ENCODE assay signal across 2 cellular contexts in genomic region chr3:14422016-14422963, GRCh38.
TF ChIP-seq lines count a peak whose summit lies in the region.

No MANE protein-coding gene starts in this region.

TF ChIP-seq in IMR-90, 13 proteins besides CTCF, POLR2A, EP300 and RAD21:
- no peak for TF ChIP-seq MXI1 (IDR thresholded peaks at IDR 0.05; ENCODE audit: borderline replicate concordance, low read depth, low read length)
- no peak for TF ChIP-seq CHD1 (IDR thresholded peaks at IDR 0.05; ENCODE audit: low read depth, low read length)
- TF ChIP-seq NFE2L2 (IDR thresholded peaks at IDR 0.05; ENCODE audit: low read depth, low read length), result no peak
- no peak for TF ChIP-seq BHLHE40 (IDR thresholded peaks at IDR 0.05; ENCODE audit: low read depth, low read length)
- TF ChIP-seq ELK1 (IDR thresholded peaks at IDR 0.05; ENCODE audit: borderline replicate concordance, low read depth, low read length), result no peak
- no peak for TF ChIP-seq MAZ (IDR thresholded peaks at IDR 0.05; ENCODE audit: borderline replicate concordance, low read depth, low read length)
- no peak for TF ChIP-seq RFX5 (IDR thresholded peaks at IDR 0.05; ENCODE audit: low read depth, low read length)
- no peak for TF ChIP-seq CEBPB (IDR thresholded peaks at IDR 0.05; ENCODE audit: low read depth, low read length)
- TF ChIP-seq SMC3 (IDR thresholded peaks at IDR 0.05; ENCODE audit: low read depth, low read length), result no peak
- TF ChIP-seq USF2 (IDR thresholded peaks at IDR 0.05; ENCODE audit: low read depth, low read length), result no peak
- no peak for TF ChIP-seq RCOR1 (IDR thresholded peaks at IDR 0.05; ENCODE audit: insufficient replicate concordance, low read length)
- TF ChIP-seq FOS (IDR thresholded peaks at IDR 0.05; ENCODE audit: low read depth, low read length), result no peak
- TF ChIP-seq MAFK (IDR thresholded peaks at IDR 0.05; ENCODE audit: low read depth, low read length), result no peak

TF ChIP-seq in H1, 55 proteins besides CTCF, POLR2A, EP300 and RAD21:
- no peak for TF ChIP-seq GABPA (IDR thresholded peaks at IDR 0.05; ENCODE audit: borderline replicate concordance, insufficient read depth, low read length)
- no peak for TF ChIP-seq HDAC6 (IDR thresholded peaks at IDR 0.05; ENCODE audit: low read depth, low read length)
- no peak for TF ChIP-seq TAF1 (IDR thresholded peaks at IDR 0.05; ENCODE audit: low read depth, low read length)
- peak in 1 of 2 experiments; percentile 69; a peak in 1 of 4 replicates for TF ChIP-seq SIN3A (conservative IDR thresholded peaks at IDR 0.05 in 1 of 2, IDR thresholded peaks at IDR 0.05 in 1 of 2; ENCODE audit: low read depth in 1 of 2, low read length in 2 of 2)
- TF ChIP-seq POLR2AphosphoS5 (IDR thresholded peaks at IDR 0.05; ENCODE audit: low read depth, low read length), result no peak
- TF ChIP-seq GTF2F1 (IDR thresholded peaks at IDR 0.05; ENCODE audit: borderline replicate concordance, low read depth, low read length), result no peak
- TF ChIP-seq CHD7 (IDR thresholded peaks at IDR 0.05; ENCODE audit: insufficient replicate concordance, low read length), result no peak
- no peak for TF ChIP-seq JUND (IDR thresholded peaks at IDR 0.05; ENCODE audit: low read length)
- no peak for TF ChIP-seq EZH2 (IDR thresholded peaks at IDR 0.05; ENCODE audit: low read depth, low read length, severe bottlenecking)
- no peak for TF ChIP-seq CTBP2 (IDR thresholded peaks at IDR 0.05; ENCODE audit: borderline replicate concordance, insufficient read depth, insufficient read length, low read length)
- 0 out of 4 replicates have a peak, but pooled peaks of 1 of the 2 experiments have one; percentile 60 for TF ChIP-seq HDAC2 (IDR thresholded peaks at IDR 0.05; ENCODE audit: borderline replicate concordance in 1 of 2, low read depth in 2 of 2, low read length in 2 of 2)
- no peak for TF ChIP-seq ZNF274 (IDR thresholded peaks at IDR 0.05; ENCODE audit: borderline replicate concordance, extremely low read depth, low read length)
- no peak for TF ChIP-seq BCL11A (IDR thresholded peaks at IDR 0.05; ENCODE audit: low read depth in 2 of 2, low read length in 2 of 2)
- no peak for TF ChIP-seq RFX5 (IDR thresholded peaks at IDR 0.05; ENCODE audit: borderline replicate concordance, low read depth, low read length)
- TF ChIP-seq KDM1A (IDR thresholded peaks at IDR 0.05; ENCODE audit: borderline replicate concordance, low read length), result no peak
- no peak for TF ChIP-seq TAF7 (optimal IDR thresholded peaks at IDR 0.05; ENCODE audit: borderline replicate concordance, low read depth, low read length)
- TF ChIP-seq MAX (IDR thresholded peaks at IDR 0.05), result peak; percentile 77
- no peak for TF ChIP-seq SP4 (IDR thresholded peaks at IDR 0.05; ENCODE audit: low read length)
- TF ChIP-seq RXRA (IDR thresholded peaks at IDR 0.05; ENCODE audit: insufficient read depth, low read depth, low read length), result no peak
- TF ChIP-seq USF2 (IDR thresholded peaks at IDR 0.05; ENCODE audit: low read length), result no peak
- no peak for TF ChIP-seq YY1 (IDR thresholded peaks at IDR 0.05; ENCODE audit: low read depth, low read length)
- TF ChIP-seq EGR1 (IDR thresholded peaks at IDR 0.05; ENCODE audit: borderline replicate concordance, low read depth, low read length), result no peak
- peak; percentile 17 for TF ChIP-seq ASH2L (IDR thresholded peaks at IDR 0.05; ENCODE audit: low read length)
- TF ChIP-seq TBP (IDR thresholded peaks at IDR 0.05; ENCODE audit: low read depth, low read length), result peak; percentile 9; the same call in 1 of the 2 replicates
- TF ChIP-seq SIRT6 (IDR thresholded peaks at IDR 0.05; ENCODE audit: low read length), result no peak
- 0 out of 2 replicates have a peak, but pooled peaks have one; percentile 21 for TF ChIP-seq TCF12 (IDR thresholded peaks at IDR 0.05; ENCODE audit: low read depth, low read length)
- no peak for TF ChIP-seq KDM4A (IDR thresholded peaks at IDR 0.05; ENCODE audit: low read depth, low read length, severe bottlenecking)
- no peak for TF ChIP-seq ATF3 (IDR thresholded peaks at IDR 0.05; ENCODE audit: insufficient read depth, low read depth, low read length)
- TF ChIP-seq KDM5A (IDR thresholded peaks at IDR 0.05; ENCODE audit: low read length), result no peak
